In genomic region chr14:79949906-79950305, GRCh38 we compare ENCODE assay signal across 36 cellular contexts.
"Had no signal": no experiment of that assay in that cellular context is flagged by ENCODE, and none has a peak within 500 bp of the region (broad histone marks: within the 10 kb centered on the region; RNA-seq: fewer than 3 reads in every experiment).

No MANE protein-coding gene starts in this region.

- H3K4me3 Mint-ChIP-seq: activated B cell treated with CpG ODN at 0.5 μM for 24 hours; activated CD4-positive, alpha-beta memory T cell treated with anti-CD3 and anti-CD28 coated beads for 36 hours; activated CD4-positive, alpha-beta T cell treated with anti-CD3 and anti-CD28 coated beads, Interleukin-2, amount 10 ng/mL, durations not matched to agents 24 days and 14 days; activated CD8-positive, alpha-beta memory T cell treated with anti-CD3 and anti-CD28 coated beads, Interleukin-2, amount 10 ng/mL, durations not matched to agents 7 days and 5 days; activated CD8-positive, alpha-beta T cell treated with anti-CD3 and anti-CD28 coated beads, Interleukin-2, amount 10 ng/mL, durations not matched to agents 7 days and 5 days; activated naive CD4-positive, alpha-beta T cell treated with anti-CD3 and anti-CD28 coated beads for 36 hours; activated naive CD4-positive, alpha-beta T cell treated with anti-CD3 and anti-CD28 coated beads, Interleukin-2, amount 50 U/mL, for 24 hours; activated naive CD8-positive, alpha-beta T cell treated with anti-CD3 and anti-CD28 coated beads for 36 hours; activated naive CD8-positive, alpha-beta T cell treated with anti-CD3 and anti-CD28 coated beads, Interleukin-2, amount 50 U/mL, for 24 hours; activated T-helper 1 cell treated with anti-CD3 and anti-CD28 coated beads, Interleukin-12 subunit alpha, Interleukin-12 subunit beta, Interleukin-2, Interleukin-4 antibody, amounts not matched to agents 30 ng/mL and 10 ng/mL and 1 ng/mL, durations not matched to agents 14 hours and 24 hours and 36 hours; brain; dendritic cell treated with granulocyte-macrophage colony-stimulating factor and Interleukin-4, amounts not matched to agents 40 ng/mL and 50 ng/mL, for 4 days; endodermal cell; T-helper 17 cell; T-helper 2 cell treated with Interferon-gamma antibody and Interleukin-4, amounts not matched to agents 5 μg/mL and 100 μg/mL, for 36 hours had no signal

- H3K27ac Mint-ChIP-seq: activated B cell treated with CpG ODN at 0.5 μM for 24 hours; activated CD4-positive, alpha-beta memory T cell treated with anti-CD3 and anti-CD28 coated beads for 36 hours; activated CD4-positive, alpha-beta T cell treated with anti-CD3 and anti-CD28 coated beads, Interleukin-2, amount 10 ng/mL, durations not matched to agents 24 days and 14 days; activated CD8-positive, alpha-beta memory T cell treated with anti-CD3 and anti-CD28 coated beads, Interleukin-2, amount 10 ng/mL, durations not matched to agents 7 days and 5 days; activated CD8-positive, alpha-beta T cell treated with anti-CD3 and anti-CD28 coated beads, Interleukin-2, amount 10 ng/mL, durations not matched to agents 7 days and 5 days; activated naive CD4-positive, alpha-beta T cell treated with anti-CD3 and anti-CD28 coated beads for 36 hours; activated naive CD4-positive, alpha-beta T cell treated with anti-CD3 and anti-CD28 coated beads, Interleukin-2, amount 50 U/mL, for 24 hours; activated naive CD8-positive, alpha-beta T cell treated with anti-CD3 and anti-CD28 coated beads for 36 hours; activated naive CD8-positive, alpha-beta T cell treated with anti-CD3 and anti-CD28 coated beads, Interleukin-2, amount 50 U/mL, for 24 hours; activated T-helper 1 cell treated with anti-CD3 and anti-CD28 coated beads, Interleukin-12 subunit alpha, Interleukin-12 subunit beta, Interleukin-2, Interleukin-4 antibody, amounts not matched to agents 30 ng/mL and 10 ng/mL and 1 ng/mL, durations not matched to agents 14 hours and 24 hours and 36 hours; activated T-helper 2 cell treated with anti-CD3 and anti-CD28 coated beads, Interferon-gamma antibody, Interleukin-2, Interleukin-4, amounts not matched to agents 10 μg/mL and 5 μg/mL and 100 μg/mL, durations not matched to agents 14 hours and 24 hours and 36 hours; brain; dendritic cell treated with granulocyte-macrophage colony-stimulating factor and Interleukin-4, amounts not matched to agents 40 ng/mL and 50 ng/mL, for 4 days; endodermal cell; T-helper 17 cell; T-helper 2 cell treated with Interferon-gamma antibody and Interleukin-4, amounts not matched to agents 5 μg/mL and 100 μg/mL, for 36 hours had no signal

- H3K4me1 Mint-ChIP-seq: activated B cell treated with CpG ODN at 0.5 μM for 24 hours; activated CD4-positive, alpha-beta T cell treated with anti-CD3 and anti-CD28 coated beads, Interleukin-2, amount 10 ng/mL, durations not matched to agents 24 days and 14 days; activated CD8-positive, alpha-beta memory T cell treated with anti-CD3 and anti-CD28 coated beads, Interleukin-2, amount 10 ng/mL, durations not matched to agents 7 days and 5 days; activated naive CD4-positive, alpha-beta T cell treated with anti-CD3 and anti-CD28 coated beads, Interleukin-2, amount 50 U/mL, for 24 hours; activated naive CD8-positive, alpha-beta T cell treated with anti-CD3 and anti-CD28 coated beads for 36 hours; activated naive CD8-positive, alpha-beta T cell treated with anti-CD3 and anti-CD28 coated beads, Interleukin-2, amount 50 U/mL, for 24 hours; brain; endodermal cell; T-helper 17 cell had no signal

- H3K9me3 ChIP-seq: colonic mucosa had no signal

- H3K27ac ChIP-seq: ascending aorta, breast epithelium, cardiac muscle cell, colonic mucosa, dorsolateral prefrontal cortex, WERI-Rb-1 had no signal

- FAIRE-seq: frontal cortex had no signal

- H3K27me3 Mint-ChIP-seq: activated B cell treated with CpG ODN at 0.5 μM for 24 hours; activated CD4-positive, alpha-beta memory T cell treated with anti-CD3 and anti-CD28 coated beads for 36 hours; activated CD4-positive, alpha-beta T cell treated with anti-CD3 and anti-CD28 coated beads, Interleukin-2, amount 10 ng/mL, durations not matched to agents 24 days and 14 days; activated CD8-positive, alpha-beta memory T cell treated with anti-CD3 and anti-CD28 coated beads, Interleukin-2, amount 10 ng/mL, durations not matched to agents 7 days and 5 days; activated naive CD4-positive, alpha-beta T cell treated with anti-CD3 and anti-CD28 coated beads, Interleukin-2, amount 50 U/mL, for 24 hours; activated naive CD8-positive, alpha-beta T cell treated with anti-CD3 and anti-CD28 coated beads for 36 hours; activated naive CD8-positive, alpha-beta T cell treated with anti-CD3 and anti-CD28 coated beads, Interleukin-2, amount 50 U/mL, for 24 hours; dendritic cell treated with granulocyte-macrophage colony-stimulating factor and Interleukin-4, amounts not matched to agents 40 ng/mL and 50 ng/mL, for 4 days; T-helper 17 cell had no signal

- DNase-seq: activated B cell treated with CpG ODN at 0.5 μM for 24 hours; activated CD4-positive, alpha-beta memory T cell treated with anti-CD3 and anti-CD28 coated beads for 36 hours; activated CD4-positive, alpha-beta T cell treated with anti-CD3 and anti-CD28 coated beads, Interleukin-2, amount 10 ng/mL, durations not matched to agents 24 days and 14 days; activated CD8-positive, alpha-beta memory T cell treated with anti-CD3 and anti-CD28 coated beads, Interleukin-2, amount 10 ng/mL, durations not matched to agents 7 days and 5 days; activated CD8-positive, alpha-beta memory T cell treated with anti-CD3 and anti-CD28 coated beads, Interleukin-2, amount 50 U/mL, for 4 hours; activated CD8-positive, alpha-beta T cell treated with anti-CD3 and anti-CD28 coated beads, Interleukin-2, amount 10 ng/mL, durations not matched to agents 7 days and 5 days; activated effector memory CD4-positive, alpha-beta T cell treated with anti-CD3 and anti-CD28 coated beads, Interleukin-2, amount 50 U/mL, for 16 hours; activated naive CD4-positive, alpha-beta T cell treated with anti-CD3 and anti-CD28 coated beads for 36 hours; activated naive CD8-positive, alpha-beta T cell treated with anti-CD3 and anti-CD28 coated beads for 36 hours; activated naive CD8-positive, alpha-beta T cell treated with anti-CD3 and anti-CD28 coated beads, Interleukin-2, amount 50 U/mL, for 24 hours; activated T-cell treated with anti-CD3 and anti-CD28 coated beads, Interleukin-2, amount 50 U/mL, for 1 hour; activated T-cell treated with anti-CD3 and anti-CD28 coated beads, Interleukin-2, amount 50 U/mL, for 48 hours; central memory CD4-positive, alpha-beta T cell; cerebellar nuclear complex; colonic mucosa; dorsolateral prefrontal cortex; effector memory CD4-positive, alpha-beta T cell; endodermal cell; foreskin fibroblast; head of caudate nucleus; T-helper 1 cell; T-helper 17 cell; T1000; WERI-Rb-1 had no signal

- H3K4me1 ChIP-seq: ascending aorta, breast epithelium, colonic mucosa had no signal

- H3K36me3 Mint-ChIP-seq: activated CD4-positive, alpha-beta memory T cell treated with anti-CD3 and anti-CD28 coated beads for 36 hours; activated CD8-positive, alpha-beta memory T cell treated with anti-CD3 and anti-CD28 coated beads, Interleukin-2, amount 10 ng/mL, durations not matched to agents 7 days and 5 days; activated naive CD8-positive, alpha-beta T cell treated with anti-CD3 and anti-CD28 coated beads for 36 hours; brain had no signal

- H3K36me3 ChIP-seq: ascending aorta, breast epithelium, cardiac muscle cell, colonic mucosa, WERI-Rb-1 had no signal

- ATAC-seq: activated CD4-positive, CD25-positive, alpha-beta regulatory T cell treated with anti-CD3 and anti-CD28 coated beads, Interleukin-2, amount 50 U/mL, for 24 hours; activated CD8-positive, alpha-beta memory T cell treated with anti-CD3 and anti-CD28 coated beads, Interleukin-2, amount 10 ng/mL, durations not matched to agents 7 days and 5 days; activated CD8-positive, alpha-beta T cell treated with anti-CD3 and anti-CD28 coated beads, Interleukin-2, amount 10 ng/mL, durations not matched to agents 7 days and 5 days; activated naive CD8-positive, alpha-beta T cell treated with anti-CD3 and anti-CD28 coated beads, Interleukin-2, amount 50 U/mL, for 24 hours; esophagus mucosa; T-helper 17 cell had no signal

- H3K4me3 ChIP-seq: ascending aorta, breast epithelium, cardiac muscle cell, colonic mucosa, dorsolateral prefrontal cortex had no signal

- H3K27me3 ChIP-seq: ascending aorta, breast epithelium, cardiac muscle cell, colonic mucosa had no signal
